Comparison of ENCODE assay signal across 9 cellular contexts in genomic region chr2:176177580-176178270, GRCh38. TPM values are rescaled to one million over a fixed set of nuclear protein-coding genes. Genes with fewer than 3 reads are reported as not detected.
A peak's percentile ranks its signal among the peaks of the same experiment; 100 is the strongest.
DNase-seq lines count a peak whose midpoint lies in the region; ATAC-seq, FAIRE-seq and TF ChIP-seq lines count a peak whose summit lies in the region.
"Had no signal": no experiment of that assay in that cellular context is flagged by ENCODE, and none has a peak within 500 bp of the region (broad histone marks: within the 10 kb centered on the region; RNA-seq: fewer than 3 reads in every experiment).

No MANE protein-coding gene starts in this region.

- ATAC-seq in right cardiac atrium (no peak), upper lobe of right lung (no peak), HG03378 (IDR thresholded peaks at IDR 0.05; ENCODE audit: unreplicated experiment) (no peak)

- POLR2A ChIA-PET in HEK293T (lab: Yijun Ruan, JAX) = no interaction called here

- no peak overlapping the region for H3K27ac ChIP-seq in cardiac muscle cell
- H3K27ac ChIP-seq in right cardiac atrium (ENCODE audit: low read length) = no peak overlapping the region
- no peak overlapping the region for H3K27ac ChIP-seq in SK-N-MC
- peak overlapping the region; percentile 82 to 89 for H3K27ac ChIP-seq in kidney (ENCODE audit: low read depth in 2 of 2, low read length in 2 of 2)
- no peak overlapping the region for H3K27ac ChIP-seq in upper lobe of right lung

- H3K9ac ChIP-seq in SK-N-MC (ENCODE audit: insufficient read length) (no peak overlapping the region), kidney (ENCODE audit: low read length in 2 of 2) (peak overlapping the region; percentile 23 to 63)

- CTCF ChIA-PET in HEK293T (lab: Yijun Ruan, JAX) = interaction anchor here (0.7 kb wide), 1 partner anchor 378 kb away, joined by 4 read pairs; no protein-coding TSS in a partner anchor

- H3K4me1 ChIP-seq in cardiac muscle cell (ENCODE audit: low read depth) = no peaks in the 10 kb centered on the region
- H3K4me1 ChIP-seq in right cardiac atrium (ENCODE audit: control insufficient read depth, insufficient read depth, low read length) = no peaks in the 10 kb centered on the region
- H3K4me1 ChIP-seq in kidney (ENCODE audit: control insufficient read depth in 1 of 2, insufficient read depth in 1 of 2, low read depth in 1 of 2, low read length in 2 of 2) = peaks cover 3 to 9% of the 10 kb centered on the region in 2 donors
- peaks cover 8% of the 10 kb centered on the region for H3K4me1 ChIP-seq in upper lobe of right lung

- WGBS in right cardiac atrium = 6% methylated on average over 43 of the region's 43 CpGs

- H3K4me3 ChIP-seq in cardiac muscle cell = peak overlapping the region; percentile 37
- no peak overlapping the region for H3K4me3 ChIP-seq in right cardiac atrium (ENCODE audit: low read length)
- H3K4me3 ChIP-seq in SK-N-MC = peak overlapping the region; percentile 34; the same call in 1 of the 2 replicates
- peak overlapping the region; percentile 59 to 68 for H3K4me3 ChIP-seq in kidney (ENCODE audit: low read length in 2 of 2)
- peak overlapping the region; percentile 26 for H3K4me3 ChIP-seq in upper lobe of right lung

- H3K27me3 ChIP-seq in cardiac muscle cell (peaks cover 100% of the 10 kb centered on the region), right cardiac atrium (ENCODE audit: control insufficient read depth, insufficient read depth) (peaks cover 4% of the 10 kb centered on the region), upper lobe of right lung (peaks cover 86% of the 10 kb centered on the region)

- H3K9me3 ChIP-seq in cardiac muscle cell (ENCODE audit: low read depth) (no peaks in the 10 kb centered on the region), right cardiac atrium (ENCODE audit: control insufficient read depth, low read length) (no peaks in the 10 kb centered on the region), SK-N-MC (ENCODE audit: low read depth, low read length) (no peaks in the 10 kb centered on the region), kidney (ENCODE audit: control insufficient read depth in 1 of 2, low read length in 2 of 2) (no peaks in the 10 kb centered on the region), upper lobe of right lung (no peaks in the 10 kb centered on the region)

- DNase-seq in cardiac muscle cell (ENCODE audit: low read depth in 1 of 2, low spot score in 1 of 2) (peak in 1 of 2 donors; percentile 28), right cardiac atrium (no peak), SK-N-MC (ENCODE audit: low read depth, low spot score) (no peak), kidney (peak; percentile 76), upper lobe of right lung (no peak), HEK293T (ENCODE audit: extremely low spot score) (no peak)
- DNase-seq in activated naive CD4-positive, alpha-beta T cell treated with Interleukin-2 at 50 U/mL for 16 hours = no peak
- DNase-seq: DND-41 had no signal

- FAIRE-seq in kidney (lab: Jason Lieb, UNC) = no peak

- no peaks in the 10 kb centered on the region for H3K36me3 ChIP-seq in cardiac muscle cell
- H3K36me3 ChIP-seq in SK-N-MC (ENCODE audit: insufficient read depth, low read length) = no peaks in the 10 kb centered on the region
- no peaks in the 10 kb centered on the region for H3K36me3 ChIP-seq in kidney (ENCODE audit: control insufficient read depth in 1 of 2, insufficient read depth in 2 of 2, low read length in 2 of 2)
- no peaks in the 10 kb centered on the region for H3K36me3 ChIP-seq in upper lobe of right lung

- TF ChIP-seq CTCF in cardiac muscle cell (IDR thresholded peaks at IDR 0.05; ENCODE audit: low read depth, low read length) (no peak), kidney (IDR thresholded peaks at IDR 0.05; ENCODE audit: borderline replicate concordance, extremely low read depth, insufficient read depth) (no peak), upper lobe of right lung (IDR thresholded peaks at IDR 0.05) (no peak)

- intact Hi-C loops in right cardiac atrium (cut with DNase I) (no loop called here), kidney (cut with DNase I) (no loop called here), upper lobe of right lung (cut with DNase I) (no loop called here)

TF ChIP-seq in HEK293T, 16 proteins besides CTCF, POLR2A, EP300 and RAD21:
- TF ChIP-seq CTBP1 (IDR thresholded peaks at IDR 0.05; ENCODE audit: borderline replicate concordance) = no peak
- TF ChIP-seq ARNT (IDR thresholded peaks at IDR 0.05) = no peak
- no peak for TF ChIP-seq SUZ12 (IDR thresholded peaks at IDR 0.05)
- TF ChIP-seq TARDBP (IDR thresholded peaks at IDR 0.05) = no peak
- TF ChIP-seq LEF1 (IDR thresholded peaks at IDR 0.05; ENCODE audit: borderline replicate concordance) = no peak
- no peak for TF ChIP-seq SP1 (IDR thresholded peaks at IDR 0.05)
- TF ChIP-seq HDGF (IDR thresholded peaks at IDR 0.05; ENCODE audit: borderline replicate concordance) = no peak
- TF ChIP-seq L3MBTL2 (conservative IDR thresholded peaks at IDR 0.05) = no peak
- no peak for TF ChIP-seq PKNOX1 (IDR thresholded peaks at IDR 0.05)
- TF ChIP-seq FOXK2 (IDR thresholded peaks at IDR 0.05) = no peak
- TF ChIP-seq ELF4 (IDR thresholded peaks at IDR 0.05) = no peak
- no peak for TF ChIP-seq FOXM1 (IDR thresholded peaks at IDR 0.05; ENCODE audit: borderline replicate concordance)
- TF ChIP-seq NFRKB (IDR thresholded peaks at IDR 0.05) = no peak
- TF ChIP-seq BHLHE40 (IDR thresholded peaks at IDR 0.05; ENCODE audit: borderline replicate concordance) = no peak
- no peak for TF ChIP-seq ZNF384 (IDR thresholded peaks at IDR 0.05)
- TF ChIP-seq FOXA1 (IDR thresholded peaks at IDR 0.05) = no peak

RNA-seq across cellular contexts. Expression of gene HOXD1, which starts 10.7 kb away (rescaled TPM):
- total RNA-seq in cardiac muscle cell = not detected in 2 replicates
- not detected in 2 replicates for polyA plus RNA-seq in cardiac muscle cell
- total RNA-seq in right cardiac atrium = not detected
- polyA plus RNA-seq in right cardiac atrium = 0.05 TPM
- 11.3 TPM for total RNA-seq in kidney
- 4.3 TPM for polyA plus RNA-seq in kidney (ENCODE audit: insufficient read depth, low read depth, low replicate concordance)
- 4.1 TPM for total RNA-seq in upper lobe of right lung

RNA-seq across cellular contexts. Expression of gene HOXD3, which starts 20.6 kb away (rescaled TPM):
- total RNA-seq in cardiac muscle cell (0.12 TPM in 1 of 2 replicates, not detected in the other), right cardiac atrium (not detected), kidney (29.3 TPM), upper lobe of right lung (1.7 TPM)
- polyA plus RNA-seq in cardiac muscle cell (not detected in 2 replicates), right cardiac atrium (0.16 TPM), kidney (ENCODE audit: insufficient read depth, low read depth, low replicate concordance) (16.9 TPM)

RNA-seq across cellular contexts. Expression of gene HOXD4, which starts 26.4 kb away (rescaled TPM):
- total RNA-seq in cardiac muscle cell (not detected in 2 replicates), right cardiac atrium (not detected), kidney (27.8 TPM), upper lobe of right lung (0.84 TPM)
- polyA plus RNA-seq in cardiac muscle cell (not detected in 2 replicates), right cardiac atrium (0.29 TPM), kidney (ENCODE audit: insufficient read depth, low read depth, low replicate concordance) (12.1 TPM)

RNA-seq across cellular contexts. Expression of gene HOXD8, which starts 48.2 kb away (rescaled TPM):
- total RNA-seq in cardiac muscle cell (not detected in 2 replicates), right cardiac atrium (under 1 TPM; 0.11 to 0.39 (median 0.28) TPM), kidney (76.5 TPM), upper lobe of right lung (2.6 TPM)
- polyA plus RNA-seq in cardiac muscle cell (not detected in 2 replicates), right cardiac atrium (0.63 TPM), kidney (ENCODE audit: insufficient read depth, low read depth, low replicate concordance) (122 TPM)

RNA-seq across cellular contexts. Expression of gene HOXD9, which starts 55.2 kb away (rescaled TPM):
- not detected in 2 replicates for total RNA-seq in cardiac muscle cell
- not detected in 2 replicates for polyA plus RNA-seq in cardiac muscle cell
- not detected for total RNA-seq in right cardiac atrium
- polyA plus RNA-seq in right cardiac atrium = 0.09 TPM
- total RNA-seq in kidney = 36.5 TPM
- 36.4 TPM for polyA plus RNA-seq in kidney (ENCODE audit: insufficient read depth, low read depth, low replicate concordance)
- total RNA-seq in upper lobe of right lung = 1.6 TPM

Comparison
In these comparisons a context has a peak if more than half of its experiments do, and no peak if none do; other contexts are left out.
1. H3K27ac ChIP-seq: peak in kidney (2 of 2); none in cardiac muscle cell (single experiment), right cardiac atrium (single experiment), SK-N-MC (single experiment) and upper lobe of right lung (single experiment).
2. RNA of gene HOXD3, which starts 20.6 kb away (total RNA-seq): 29.3 TPM in kidney (single experiment); 1.7 TPM in upper lobe of right lung (single experiment), 0.12 TPM in cardiac muscle cell and not detected in right cardiac atrium; every median in the first group is over 10 times any median in the second.
3. RNA of gene HOXD4, which starts 26.4 kb away (total RNA-seq): 27.8 TPM in kidney (single experiment); 0.84 TPM in upper lobe of right lung (single experiment), not detected in right cardiac atrium and not detected in cardiac muscle cell; every median in the first group is over 10 times any median in the second.